8 cellular contexts compared by ENCODE assay signal in the genomic region with DNA sequence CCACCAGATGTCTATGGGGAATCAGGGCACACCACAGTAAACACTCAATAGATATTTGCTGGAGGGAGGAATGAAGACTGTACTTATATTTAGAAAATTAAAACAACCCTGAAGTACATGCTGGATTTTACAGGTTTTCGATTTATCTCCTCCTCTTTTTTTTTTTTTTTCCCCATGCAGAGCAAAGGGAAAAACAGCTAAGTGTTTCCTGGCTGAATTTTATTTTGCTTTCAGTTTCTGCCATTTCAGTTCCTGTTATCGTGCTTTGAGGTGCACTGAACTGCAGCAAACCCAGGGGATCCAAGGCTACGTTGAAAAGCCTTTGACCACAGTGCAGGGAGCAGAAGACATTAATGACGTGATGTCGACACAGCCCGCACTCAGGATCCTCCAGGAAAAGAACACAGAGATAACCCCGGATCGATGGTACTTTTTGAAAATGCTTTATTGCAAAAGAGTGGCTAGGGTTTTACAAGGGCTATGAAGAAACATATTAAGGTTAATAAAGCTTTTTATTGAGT. TPM values are rescaled to one million over a fixed set of nuclear protein-coding genes. Genes with fewer than 3 reads are reported as not detected.
DNase-seq lines count a peak whose midpoint lies in the region; ATAC-seq and TF ChIP-seq lines count a peak whose summit lies in the region.

No MANE protein-coding gene starts in this region.

- H3K36me3 ChIP-seq in IMR-90 (ENCODE audit: control insufficient read depth, insufficient read depth, low read length): no peaks in the 10 kb centered on the region

- no peaks in the 10 kb centered on the region for H3K79me1 ChIP-seq in IMR-90 (ENCODE audit: low read depth in 1 of 2, low read length in 2 of 2)

- H3K9me1 ChIP-seq in IMR-90 (ENCODE audit: insufficient read depth, low read length): no peaks in the 10 kb centered on the region

- H3K4me2 ChIP-seq in IMR-90 (ENCODE audit: low read depth, low read length): peak overlapping the region; percentile 93

- WGBS in IMR-90 (ENCODE audit: extremely low coverage in 2 of 2, insufficient read length in 1 of 2), 2 experiments: 7% methylated on average over 5 of the region's 8 CpGs; no CpG with 5 or more reads in 1 of the 2 experiments

- no peaks in the 10 kb centered on the region for H3K27me3 ChIP-seq in IMR-90 (ENCODE audit: control insufficient read depth, insufficient read depth, low read length)

- H2BK5ac ChIP-seq in IMR-90 (ENCODE audit: low read depth, low read length, poor library complexity, severe bottlenecking): peak overlapping the region; percentile 94

- H4K8ac ChIP-seq in IMR-90 (ENCODE audit: low read depth in 2 of 2, low read length in 2 of 2): peak overlapping the region; percentile 66 to 98; a peak in 3 of 4 replicates

- no peak for TF ChIP-seq RAD21 in IMR-90 (IDR thresholded peaks at IDR 0.05; ENCODE audit: low read length)

- peak overlapping the region; percentile 98 for H3K4ac ChIP-seq in IMR-90 (ENCODE audit: low read depth, low read length)

- intact Hi-C loops in IMR-90 (cut with micrococcal nuclease): no loop called here

- H2BK15ac ChIP-seq in IMR-90 (ENCODE audit: low read depth, low read length): peak overlapping the region; percentile 98; the same call in 2 of the 3 replicates

- H3K4me1 ChIP-seq in IMR-90 (ENCODE audit: control insufficient read depth, insufficient read depth, low read length): no peaks in the 10 kb centered on the region

- H4K20me1 ChIP-seq in IMR-90 (ENCODE audit: insufficient read depth, low read length): no peaks in the 10 kb centered on the region

- H3K27ac ChIP-seq in IMR-90 (ENCODE audit: insufficient read depth, low read length): peak overlapping the region; percentile 90

- H3K4me3 ChIP-seq in IMR-90 (ENCODE audit: insufficient read depth, low read depth, low read length) (peak overlapping the region; percentile 34), fibroblast of pulmonary artery (replicated peaks; ENCODE audit: low read depth, low read length) (peak overlapping the region; percentile 44)

- H4K91ac ChIP-seq in IMR-90 (ENCODE audit: insufficient read depth, low read depth, low read length): peak overlapping the region; percentile 74

- no peak overlapping the region; the same call in 1 of the 2 replicates for H2AK5ac ChIP-seq in IMR-90 (ENCODE audit: low read depth, low read length)

- H3K18ac ChIP-seq in IMR-90 (ENCODE audit: low read depth, low read length): peak overlapping the region; percentile 87

- peak overlapping the region; percentile 95 for H4K5ac ChIP-seq in IMR-90 (ENCODE audit: low read depth, low read length)

- peak overlapping the region; percentile 96 for H3K14ac ChIP-seq in IMR-90 (replicated peaks; ENCODE audit: low read depth, low read length)

- H2AFZ ChIP-seq in IMR-90 (replicated peaks; ENCODE audit: low read length, poor library complexity): peak overlapping the region; percentile 99

- CTCF ChIA-PET in IMR-90 (lab: Yijun Ruan, JAX): interaction anchor here (0.7 to 0.9 kb wide), 2 partner anchors 28 to 108 kb away, joined by 3 read pairs; no protein-coding TSS in a partner anchor

- peak overlapping the region; percentile 99 for H2BK120ac ChIP-seq in IMR-90 (ENCODE audit: low read depth, low read length)

- peak overlapping the region; percentile 90; the same call in 1 of the 2 replicates for H3K56ac ChIP-seq in IMR-90 (ENCODE audit: extremely low read depth, insufficient read depth, low read length)

- BruUV-seq in IMR-90 (replicated peaks; lab: Mats Ljungman, UMichigan): no TSS peak

- H3K23ac ChIP-seq in IMR-90 (ENCODE audit: low read depth, low read length): peak overlapping the region; percentile 85

- peak overlapping the region; percentile 88; the same call in 1 of the 2 replicates for H2BK20ac ChIP-seq in IMR-90 (ENCODE audit: low read depth, low read length)

- peak overlapping the region; percentile 94 for H3K9ac ChIP-seq in IMR-90 (ENCODE audit: low read depth, low read length)

- peak; percentile 28 for DNase-seq in GDM1 (lab: John Stamatoyannopoulos, UW)
- peak; percentile 49 for DNase-seq in IMR-90
- DNase-seq in activated CD4-positive, alpha-beta T cell treated with anti-CD3 and anti-CD28 coated beads, Interleukin-2, amount 50 U/mL, for 24 hours (ENCODE audit: low read depth in 1 of 2, low spot score in 1 of 2): peak; percentile 1 to 8
- peak; percentile 65 for DNase-seq in fibroblast of pulmonary artery (ENCODE audit: low read depth)
- DNase-seq in renal cortical epithelial cell (ENCODE audit: low read depth): peak; percentile 85
- no peak for DNase-seq in NCI-H146 (lab: John Stamatoyannopoulos, UW)
- no peak for DNase-seq in NCI-H446 (lab: John Stamatoyannopoulos, UW)

- dilution Hi-C loops in IMR-90 (cut with HindIII; ENCODE audit: low sequenced_read_pairs, unreplicated experiment): no loop called here

- H2AK9ac ChIP-seq in IMR-90 (replicated peaks; ENCODE audit: low read depth, low read length, poor library complexity): peak overlapping the region; percentile 92

- no peak for TF ChIP-seq CTCF in IMR-90 (conservative IDR thresholded peaks at IDR 0.05; ENCODE audit: low read depth, low read length)
- no peak for TF ChIP-seq CTCF in fibroblast of pulmonary artery (IDR thresholded peaks at IDR 0.05; ENCODE audit: low read length, missing control alignments)

- ATAC-seq in GM21526 (IDR thresholded peaks at IDR 0.05; ENCODE audit: low FRiP score, unreplicated experiment): peak; percentile 96
- ATAC-seq in IMR-90 (ENCODE audit: low read depth): peak; percentile 73

- in situ Hi-C loops in IMR-90 (cut with MboI; ENCODE audit: low sequenced_read_pairs): no loop called here

- no peaks in the 10 kb centered on the region for H3K9me3 ChIP-seq in IMR-90 (ENCODE audit: control insufficient read depth, insufficient read depth, low read length)

- POLR2A ChIA-PET in IMR-90 (lab: Charles Lee; ENCODE audit: unreplicated experiment): interaction anchor here (0.6 kb wide), 1 partner anchor 40 kb away, joined by 7 read pairs; no protein-coding TSS in a partner anchor

- TF ChIP-seq POLR2A in IMR-90 (IDR thresholded peaks at IDR 0.05; ENCODE audit: low read depth, low read length): no peak

TF ChIP-seq in IMR-90, 13 proteins besides CTCF, POLR2A, EP300 and RAD21:
- no peak for TF ChIP-seq RCOR1 (IDR thresholded peaks at IDR 0.05; ENCODE audit: insufficient replicate concordance, low read length)
- peak; percentile 55; the same call in 1 of the 2 replicates for TF ChIP-seq CEBPB (IDR thresholded peaks at IDR 0.05; ENCODE audit: low read depth, low read length)
- no peak for TF ChIP-seq MAZ (IDR thresholded peaks at IDR 0.05; ENCODE audit: borderline replicate concordance, low read depth, low read length)

RNA-seq across cellular contexts. Expression of gene CNN3, which starts 35.9 kb away (rescaled TPM):
- total RNA-seq in IMR-90 (2012; rRNA removed) (552 and 592 TPM in 2 replicates), renal cortical epithelial cell (636 and 714 TPM in 2 replicates)
- polyA plus RNA-seq in IMR-90 (2012; rRNA removed): 214 and 249 TPM in 2 replicates
- polyA plus RNA-seq in IMR-90 (2012; cell fraction: cytosol; rRNA removed): 118 and 124 TPM in 2 replicates
- 47.8 and 219 TPM in 2 replicates for polyA plus RNA-seq in IMR-90 (2012; cell fraction: nucleus; rRNA removed; ENCODE audit: low replicate concordance)

Comparison
In these comparisons a context has a peak if more than half of its experiments do, and no peak if none do; other contexts are left out.
1. DNase-seq: peak in GDM1 (single experiment), IMR-90 (single experiment), activated CD4-positive, alpha-beta T cell treated with anti-CD3 and anti-CD28 coated beads, Interleukin-2, amount 50 U/mL, for 24 hours (2 of 2), fibroblast of pulmonary artery (single experiment) and renal cortical epithelial cell (single experiment); none in NCI-H146 (single experiment) and NCI-H446 (0 of 2).